In genomic region chr14:98163285-98163741, GRCh38 we compare ENCODE assay signal across 23 cellular contexts.
DNase-seq lines count a peak whose midpoint lies in the region; ATAC-seq and TF ChIP-seq lines count a peak whose summit lies in the region.
"Had no signal": no experiment of that assay in that cellular context is flagged by ENCODE, and none has a peak within 500 bp of the region (broad histone marks: within the 10 kb centered on the region; RNA-seq: fewer than 3 reads in every experiment).

No MANE protein-coding gene starts in this region.

- H3K36me3 ChIP-seq in parathyroid adenoma (ENCODE audit: control insufficient read depth, insufficient read depth, low read length) = no peaks in the 10 kb centered on the region
- no peaks in the 10 kb centered on the region for H3K36me3 ChIP-seq in PC-3 (ENCODE audit: low read depth, low read length)
- H3K36me3 ChIP-seq: BLaER1, right atrium auricular region, transverse colon had no signal

- no peak overlapping the region for H3K56ac ChIP-seq in H9 (ENCODE audit: insufficient read length, low read depth, low read length)

- H4K91ac ChIP-seq in H9 (ENCODE audit: insufficient read length, low read depth, low read length) = no peak overlapping the region

- no peak overlapping the region for H3K23ac ChIP-seq in H9 (ENCODE audit: insufficient read length, low read depth, low read length)

- H2AFZ ChIP-seq in H9 (ENCODE audit: low read length) = no peak overlapping the region
- peak overlapping the region; percentile 45 for H2AFZ ChIP-seq in parathyroid adenoma
- no peak overlapping the region for H2AFZ ChIP-seq in PC-3 (ENCODE audit: low read length)

- no peaks in the 10 kb centered on the region for H3K23me2 ChIP-seq in H9 (ENCODE audit: insufficient read length, low read depth, low read length, poor library complexity, severe bottlenecking)

- no peak overlapping the region for H3K27ac ChIP-seq in H9 (ENCODE audit: insufficient read length, low read depth, low read length)
- H3K27ac ChIP-seq in parathyroid adenoma = no peak overlapping the region
- no peak overlapping the region for H3K27ac ChIP-seq in PC-3 (ENCODE audit: low read length)
- H3K27ac ChIP-seq: BLaER1, KMS-11, right atrium auricular region, transverse colon had no signal

- H3T11ph ChIP-seq in H9 (ENCODE audit: low read length) = no peak overlapping the region

- CTCF ChIA-PET in PC-3 (lab: Charles Lee) = no interaction called here

- no peak overlapping the region for H3K4ac ChIP-seq in H9 (ENCODE audit: low read depth, low read length)

- peak overlapping the region; percentile 35 for H3K27ac Mint-ChIP-seq in activated T-cell treated with anti-CD3 and anti-CD28 coated beads, Interleukin-2, amount 50 U/mL, for 72 hours
- H3K27ac Mint-ChIP-seq in H9 = no peak overlapping the region
- H3K27ac Mint-ChIP-seq in central memory CD8-positive, alpha-beta T cell (ENCODE audit: low read depth) = peak overlapping the region; percentile 62
- H3K27ac Mint-ChIP-seq: nephron had no signal

- peak overlapping the region; percentile 49 to 81 for H3K4me3 Mint-ChIP-seq in activated T-cell treated with anti-CD3 and anti-CD28 coated beads, Interleukin-2, amount 50 U/mL, for 72 hours
- H3K4me3 Mint-ChIP-seq in H9 = no peak overlapping the region
- no peak overlapping the region for H3K4me3 Mint-ChIP-seq in central memory CD8-positive, alpha-beta T cell

- H3K18ac ChIP-seq in H9 (ENCODE audit: insufficient read length, low read depth, low read length) = no peak overlapping the region

- H3K79me2 ChIP-seq in H9 (ENCODE audit: insufficient read depth, low read length) (no peaks in the 10 kb centered on the region), parathyroid adenoma (no peaks in the 10 kb centered on the region), PC-3 (ENCODE audit: low read length) (no peaks in the 10 kb centered on the region)

- H3K4me1 Mint-ChIP-seq in activated T-cell treated with anti-CD3 and anti-CD28 coated beads, Interleukin-2, amount 50 U/mL, for 72 hours (ENCODE audit: low read depth) = peaks cover 88% of the 10 kb centered on the region
- peaks cover 12 to 17% of the 10 kb centered on the region in 2 experiments for H3K4me1 Mint-ChIP-seq in H9
- peaks cover 41% of the 10 kb centered on the region for H3K4me1 Mint-ChIP-seq in central memory CD8-positive, alpha-beta T cell

- H3K4me3 ChIP-seq in parathyroid adenoma (ENCODE audit: low read depth, low read length) = no peak overlapping the region
- H3K4me3 ChIP-seq in PC-3 (ENCODE audit: low read length) = no peak overlapping the region
- H3K4me3 ChIP-seq: BLaER1, right atrium auricular region, smooth muscle cell, transverse colon had no signal

- H3K27me3 ChIP-seq in H9 (ENCODE audit: insufficient read depth, low read length) (no peaks in the 10 kb centered on the region), parathyroid adenoma (ENCODE audit: control insufficient read depth, insufficient read depth, low read length) (no peaks in the 10 kb centered on the region), PC-3 (ENCODE audit: low read length) (peaks cover 84% of the 10 kb centered on the region)
- H3K27me3 ChIP-seq: BLaER1, right atrium auricular region had no signal

- no peaks in the 10 kb centered on the region for H3F3A ChIP-seq in PC-3 (ENCODE audit: low read length, unreplicated experiment)

- peak; percentile 25; the same call in 1 of the 3 replicates for TF ChIP-seq CTCF in H9 (conservative IDR thresholded peaks at IDR 0.05)
- no peak for TF ChIP-seq CTCF in parathyroid adenoma (IDR thresholded peaks at IDR 0.05)
- no peak for TF ChIP-seq CTCF in PC-3 (conservative IDR thresholded peaks at IDR 0.05; ENCODE audit: low read depth, low read length)

- H3K4me1 ChIP-seq in H9 (ENCODE audit: insufficient read depth, low read length) (no peaks in the 10 kb centered on the region; the same call in 1 of the 2 replicates), parathyroid adenoma (no peaks in the 10 kb centered on the region), PC-3 (ENCODE audit: insufficient read depth, low read length) (no peaks in the 10 kb centered on the region)
- H3K4me1 ChIP-seq: right atrium auricular region, transverse colon had no signal

- H3K9ac ChIP-seq in H9 (ENCODE audit: extremely low read depth, insufficient read length, low read length) = no peak overlapping the region
- no peak overlapping the region for H3K9ac ChIP-seq in parathyroid adenoma
- H3K9ac ChIP-seq in PC-3 (ENCODE audit: low read length) = no peak overlapping the region
- H3K9ac ChIP-seq: BLaER1, KMS-11 had no signal

- H2AK5ac ChIP-seq in H9 (ENCODE audit: insufficient read length, low read length) = no peak overlapping the region

- H2BK12ac ChIP-seq in H9 (ENCODE audit: insufficient read length, low read depth, low read length) = no peak overlapping the region

- H3K9me3 Mint-ChIP-seq in activated T-cell treated with anti-CD3 and anti-CD28 coated beads, Interleukin-2, amount 50 U/mL, for 72 hours = peaks cover 2% of the 10 kb centered on the region in 2 donors
- no peaks in the 10 kb centered on the region for H3K9me3 Mint-ChIP-seq in H9
- H3K9me3 Mint-ChIP-seq in central memory CD8-positive, alpha-beta T cell = no peaks in the 10 kb centered on the region

- no peaks in the 10 kb centered on the region for H4K20me1 ChIP-seq in H9 (ENCODE audit: control insufficient read depth, insufficient read depth, insufficient read length)
- H4K20me1 ChIP-seq in PC-3 (ENCODE audit: low read length) = no peaks in the 10 kb centered on the region
- H4K20me1 ChIP-seq: BLaER1 had no signal

- no CpG with 5 or more reads among the region's 11 CpGs for WGBS in H9 (ENCODE audit: extremely low coverage, insufficient read length, low lambda C conversion rate)

- no peak overlapping the region for H2BK20ac ChIP-seq in H9 (ENCODE audit: low read depth, low read length, poor library complexity, severe bottlenecking)

- no peaks in the 10 kb centered on the region for H3K27me3 Mint-ChIP-seq in activated T-cell treated with anti-CD3 and anti-CD28 coated beads, Interleukin-2, amount 50 U/mL, for 72 hours (ENCODE audit: low read depth)
- peaks cover 1% of the 10 kb centered on the region; the same call in 1 of the 2 replicates for H3K27me3 Mint-ChIP-seq in H9 (ENCODE audit: low read depth)
- no peaks in the 10 kb centered on the region for H3K27me3 Mint-ChIP-seq in central memory CD8-positive, alpha-beta T cell

- H3K4me2 ChIP-seq in H9 (ENCODE audit: insufficient read depth, insufficient read length, low read length) = no peak overlapping the region
- no peak overlapping the region for H3K4me2 ChIP-seq in parathyroid adenoma (ENCODE audit: low read length)
- no peak overlapping the region for H3K4me2 ChIP-seq in PC-3 (ENCODE audit: low read length)
- H3K4me2 ChIP-seq: BLaER1, KMS-11, smooth muscle cell had no signal

- H3K9me3 ChIP-seq in H9 (ENCODE audit: control insufficient read depth, low read depth, low read length) (no peaks in the 10 kb centered on the region), parathyroid adenoma (ENCODE audit: control insufficient read depth, low read length) (no peaks in the 10 kb centered on the region), PC-3 (ENCODE audit: low read length) (no peaks in the 10 kb centered on the region)
- H3K9me3 ChIP-seq: right atrium auricular region, transverse colon had no signal

- no peak for ATAC-seq in activated T-cell treated with anti-CD3 and anti-CD28 coated beads, Interleukin-2, amount 50 U/mL, for 72 hours (replicated peaks in 1 of 2)
- ATAC-seq in central memory CD8-positive, alpha-beta T cell (replicated peaks; ENCODE audit: extremely low read depth, poor library complexity, severe bottlenecking) = no peak
- ATAC-seq in PC-3 = no peak

- BruUV-seq in PC-3 (replicated peaks; lab: Mats Ljungman, UMichigan) = no TSS peak

- no peak for DNase-seq in activated T-cell treated with anti-CD3 and anti-CD28 coated beads, Interleukin-2, amount 50 U/mL, for 72 hours
- no peak for DNase-seq in activated T-cell treated with anti-CD3 and anti-CD28 coated beads, Interleukin-2, amount 50 U/mL, for 48 hours
- DNase-seq in H9 (no peak), PC-3 (no peak), ecto neural progenitor cell (ENCODE audit: low spot score) (no peak)
- DNase-seq in central memory CD8-positive, alpha-beta T cell (ENCODE audit: low spot score in 2 of 2) = no peak
- DNase-seq: activated CD4-positive, alpha-beta T cell treated with anti-CD3 and anti-CD28 coated beads for 1 hour; activated gamma-delta T cell; amygdala; Calu3; effector CD8-positive, alpha-beta T cell; erythroblast; kidney; NCI-H1436; NCI-H446; stimulated activated CD4-positive, alpha-beta T cell treated with anti-CD3 and anti-CD28 coated beads, Interleukin-2, amount 100 ng/mL, for 24 hours; transverse colon had no signal

- H3K79me1 ChIP-seq in H9 (ENCODE audit: insufficient read depth, low read depth, low read length, poor library complexity, severe bottlenecking) = no peaks in the 10 kb centered on the region

- H3K36me3 Mint-ChIP-seq in activated T-cell treated with anti-CD3 and anti-CD28 coated beads, Interleukin-2, amount 50 U/mL, for 72 hours (ENCODE audit: insufficient read depth in 2 of 2) = peaks cover 2 to 7% of the 10 kb centered on the region in 2 donors
- H3K36me3 Mint-ChIP-seq in H9 (ENCODE audit: insufficient read depth in 1 of 3, low read depth in 3 of 3) = no peaks in the 10 kb centered on the region
- H3K36me3 Mint-ChIP-seq in central memory CD8-positive, alpha-beta T cell (ENCODE audit: insufficient read depth) = peaks cover 5% of the 10 kb centered on the region

- no peaks in the 10 kb centered on the region for H3K9me2 ChIP-seq in PC-3 (replicated peaks; ENCODE audit: low read length)

- no peak overlapping the region for H2BK15ac ChIP-seq in H9 (ENCODE audit: low read depth, low read length)

- no peak overlapping the region for H3K14ac ChIP-seq in H9 (ENCODE audit: insufficient read depth, low read length)

- H4K5ac ChIP-seq in H9 (ENCODE audit: insufficient read length, low read depth, low read length) = no peak overlapping the region

- H2BK120ac ChIP-seq in H9 (ENCODE audit: low read depth, low read length, poor library complexity, severe bottlenecking) = no peak overlapping the region

- H2BK5ac ChIP-seq in H9 (ENCODE audit: insufficient read length, low read length) = no peak overlapping the region

- intact Hi-C loops in PC-3 (cut with micrococcal nuclease) = no loop called here

- POLR2A ChIA-PET in PC-3 (lab: Charles Lee; ENCODE audit: unreplicated experiment) = no interaction called here

- H4K8ac ChIP-seq in H9 (replicated peaks; ENCODE audit: insufficient read length, low read depth, low read length) = no peak overlapping the region

Comparison
In these comparisons a context has a peak if more than half of its experiments do, and no peak if none do; other contexts are left out.
1. H3K27ac Mint-ChIP-seq: peak in activated T-cell treated with anti-CD3 and anti-CD28 coated beads, Interleukin-2, amount 50 U/mL, for 72 hours (single experiment) and central memory CD8-positive, alpha-beta T cell (single experiment); none in H9 (0 of 3).
2. H3K4me3 Mint-ChIP-seq: peak in activated T-cell treated with anti-CD3 and anti-CD28 coated beads, Interleukin-2, amount 50 U/mL, for 72 hours (2 of 2); none in H9 (0 of 2) and central memory CD8-positive, alpha-beta T cell (single experiment).